1 cellular context compared by ENCODE assay signal in the genomic region with DNA sequence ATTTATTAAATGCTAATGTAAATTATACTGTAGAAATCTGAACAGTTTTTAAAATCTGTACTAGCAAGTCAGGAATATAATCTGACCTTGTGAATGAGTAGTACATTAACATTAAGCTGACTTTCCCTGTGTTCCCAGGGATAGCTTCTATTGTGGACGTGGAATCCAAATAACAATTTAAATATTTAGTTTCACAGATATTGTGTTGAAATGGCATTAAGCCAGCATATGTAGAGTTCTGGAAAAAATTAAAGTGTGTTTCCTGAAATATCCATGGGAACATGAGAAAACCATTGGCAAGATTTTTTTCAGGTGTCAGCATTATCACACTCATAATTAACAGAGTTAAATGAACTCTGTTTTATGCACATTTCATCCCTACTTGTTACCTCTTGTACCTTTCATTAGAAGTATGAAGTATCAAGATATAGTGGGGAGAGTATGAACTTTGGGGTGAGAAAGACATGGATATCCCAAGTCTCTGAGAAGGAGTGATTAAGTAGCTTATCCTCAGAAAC.
TF ChIP-seq lines count a peak whose summit lies in the region.

No MANE protein-coding gene starts in this region.

TF ChIP-seq in K562, 482 proteins besides CTCF, POLR2A, EP300 and RAD21:
- TF ChIP-seq, protein P1, sequence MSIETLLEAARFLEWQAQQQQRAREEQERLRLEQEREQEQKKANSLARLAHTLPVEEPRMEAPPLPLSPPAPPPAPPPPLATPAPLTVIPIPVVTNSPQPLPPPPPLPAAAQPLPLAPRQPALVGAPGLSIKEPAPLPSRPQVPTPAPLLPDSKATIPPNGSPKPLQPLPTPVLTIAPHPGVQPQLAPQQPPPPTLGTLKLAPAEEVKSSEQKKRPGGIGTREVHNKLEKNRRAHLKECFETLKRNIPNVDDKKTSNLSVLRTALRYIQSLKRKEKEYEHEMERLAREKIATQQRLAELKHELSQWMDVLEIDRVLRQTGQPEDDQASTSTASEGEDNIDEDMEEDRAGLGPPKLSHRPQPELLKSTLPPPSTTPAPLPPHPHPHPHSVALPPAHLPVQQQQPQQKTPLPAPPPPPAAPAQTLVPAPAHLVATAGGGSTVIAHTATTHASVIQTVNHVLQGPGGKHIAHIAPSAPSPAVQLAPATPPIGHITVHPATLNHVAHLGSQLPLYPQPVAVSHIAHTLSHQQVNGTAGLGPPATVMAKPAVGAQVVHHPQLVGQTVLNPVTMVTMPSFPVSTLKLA (conservative IDR thresholded peaks at IDR 0.05), result 0 out of 4 replicates have a peak, but pooled peaks of 1 of the 2 experiments have one; percentile 15
- no peak for TF ChIP-seq L3MBTL2 (IDR thresholded peaks at IDR 0.05)
- TF ChIP-seq C11orf30 (IDR thresholded peaks at IDR 0.05; ENCODE audit: low read depth), result peak; percentile 75
- TF ChIP-seq MAFG (tag; conservative IDR thresholded peaks at IDR 0.05), result peak; percentile 47
- peak; percentile 89 for TF ChIP-seq ZNF316 (IDR thresholded peaks at IDR 0.05)
- peak; percentile 32; the same call in 1 of the 2 replicates for TF ChIP-seq MAFK (IDR thresholded peaks at IDR 0.05; ENCODE audit: low read length)
- no peak for TF ChIP-seq SMAD4 (CRISPR knock-in tag; conservative IDR thresholded peaks at IDR 0.05)
- peak; percentile 55; the same call in 1 of the 2 replicates for TF ChIP-seq MAFF (IDR thresholded peaks at IDR 0.05; ENCODE audit: low read length)
